Comparison of ENCODE assay signal across 1 cellular context in the genomic region with DNA sequence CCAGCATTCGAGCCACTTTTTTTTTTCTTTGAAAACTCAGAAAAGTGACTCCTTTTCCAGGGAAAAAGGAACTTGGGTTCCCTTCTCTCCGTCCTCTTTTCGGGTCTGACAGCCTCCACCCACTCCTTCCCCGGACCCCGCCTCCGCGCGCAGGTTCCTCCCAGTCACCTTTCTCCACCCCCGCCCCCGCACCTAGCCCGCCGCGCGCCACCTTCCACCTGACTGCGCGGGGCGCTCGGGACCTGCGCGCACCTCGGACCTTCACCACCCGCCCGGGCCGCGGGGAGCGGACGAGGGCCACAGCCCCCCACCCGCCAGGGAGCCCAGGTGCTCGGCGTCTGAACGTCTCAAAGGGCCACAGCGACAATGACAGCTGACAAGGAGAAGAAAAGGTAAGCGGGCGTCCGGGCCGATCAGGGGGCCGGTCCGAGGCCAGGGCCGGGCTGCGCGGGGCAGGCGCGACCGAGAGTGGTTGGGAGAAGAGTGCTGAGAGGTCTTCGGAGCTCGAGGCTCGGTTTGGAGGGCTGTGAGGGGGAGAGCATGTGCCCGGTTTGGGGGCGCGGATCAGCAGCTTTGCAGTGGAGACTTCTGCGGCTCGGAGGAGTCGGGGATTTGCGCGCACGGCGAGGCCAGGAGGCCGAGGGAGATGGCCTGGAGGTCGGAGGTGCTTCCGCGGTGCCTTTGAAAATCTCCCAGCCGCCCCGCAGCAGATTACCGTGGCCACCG.
A peak's percentile ranks its signal among the peaks of the same experiment; 100 is the strongest.
TF ChIP-seq lines count a peak whose summit lies in the region.

No MANE protein-coding gene starts in this region.

TF ChIP-seq in HepG2, 621 proteins besides CTCF, POLR2A, EP300 and RAD21 (continued from another document and continues in another):
- TF ChIP-seq, protein P1, sequence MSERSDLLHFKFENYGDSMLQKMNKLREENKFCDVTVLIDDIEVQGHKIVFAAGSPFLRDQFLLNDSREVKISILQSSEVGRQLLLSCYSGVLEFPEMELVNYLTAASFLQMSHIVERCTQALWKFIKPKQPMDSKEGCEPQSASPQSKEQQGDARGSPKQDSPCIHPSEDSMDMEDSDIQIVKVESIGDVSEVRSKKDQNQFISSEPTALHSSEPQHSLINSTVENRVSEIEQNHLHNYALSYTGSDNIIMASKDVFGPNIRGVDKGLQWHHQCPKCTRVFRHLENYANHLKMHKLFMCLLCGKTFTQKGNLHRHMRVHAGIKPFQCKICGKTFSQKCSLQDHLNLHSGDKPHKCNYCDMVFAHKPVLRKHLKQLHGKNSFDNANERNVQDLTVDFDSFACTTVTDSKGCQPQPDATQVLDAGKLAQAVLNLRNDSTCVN (CRISPR knock-in tag; IDR thresholded peaks at IDR 0.05; ENCODE audit: borderline replicate concordance), result no peak
- TF ChIP-seq KDM5A (IDR thresholded peaks at IDR 0.05; ENCODE audit: borderline replicate concordance, low read length), result no peak
- peak; percentile 84 for TF ChIP-seq CHCHD3 (CRISPR knock-in tag; IDR thresholded peaks at IDR 0.05)
- TF ChIP-seq, protein P2, sequence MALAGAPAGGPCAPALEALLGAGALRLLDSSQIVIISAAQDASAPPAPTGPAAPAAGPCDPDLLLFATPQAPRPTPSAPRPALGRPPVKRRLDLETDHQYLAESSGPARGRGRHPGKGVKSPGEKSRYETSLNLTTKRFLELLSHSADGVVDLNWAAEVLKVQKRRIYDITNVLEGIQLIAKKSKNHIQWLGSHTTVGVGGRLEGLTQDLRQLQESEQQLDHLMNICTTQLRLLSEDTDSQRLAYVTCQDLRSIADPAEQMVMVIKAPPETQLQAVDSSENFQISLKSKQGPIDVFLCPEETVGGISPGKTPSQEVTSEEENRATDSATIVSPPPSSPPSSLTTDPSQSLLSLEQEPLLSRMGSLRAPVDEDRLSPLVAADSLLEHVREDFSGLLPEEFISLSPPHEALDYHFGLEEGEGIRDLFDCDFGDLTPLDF (CRISPR knock-in tag; IDR thresholded peaks at IDR 0.05), result peak; percentile 58; the same call in 1 of the 2 replicates
- TF ChIP-seq, protein P3, sequence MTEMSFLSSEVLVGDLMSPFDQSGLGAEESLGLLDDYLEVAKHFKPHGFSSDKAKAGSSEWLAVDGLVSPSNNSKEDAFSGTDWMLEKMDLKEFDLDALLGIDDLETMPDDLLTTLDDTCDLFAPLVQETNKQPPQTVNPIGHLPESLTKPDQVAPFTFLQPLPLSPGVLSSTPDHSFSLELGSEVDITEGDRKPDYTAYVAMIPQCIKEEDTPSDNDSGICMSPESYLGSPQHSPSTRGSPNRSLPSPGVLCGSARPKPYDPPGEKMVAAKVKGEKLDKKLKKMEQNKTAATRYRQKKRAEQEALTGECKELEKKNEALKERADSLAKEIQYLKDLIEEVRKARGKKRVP (CRISPR knock-in tag; IDR thresholded peaks at IDR 0.05), result peak in 1 of 2 experiments; percentile 58; a peak in 1 of 4 replicates
- no peak for TF ChIP-seq HHEX (CRISPR knock-in tag; IDR thresholded peaks at IDR 0.05)
- no peak for TF ChIP-seq KLF9 (CRISPR knock-in tag; IDR thresholded peaks at IDR 0.05; ENCODE audit: low read depth)
- TF ChIP-seq ZMYM3 (CRISPR knock-in tag; IDR thresholded peaks at IDR 0.05), result no peak
- TF ChIP-seq SRF (IDR thresholded peaks at IDR 0.05; ENCODE audit: low read depth, low read length), result no peak
- peak; percentile 13; the same call in 1 of the 2 replicates for TF ChIP-seq CBFB (CRISPR knock-in tag; IDR thresholded peaks at IDR 0.05)
- TF ChIP-seq, protein P4, sequence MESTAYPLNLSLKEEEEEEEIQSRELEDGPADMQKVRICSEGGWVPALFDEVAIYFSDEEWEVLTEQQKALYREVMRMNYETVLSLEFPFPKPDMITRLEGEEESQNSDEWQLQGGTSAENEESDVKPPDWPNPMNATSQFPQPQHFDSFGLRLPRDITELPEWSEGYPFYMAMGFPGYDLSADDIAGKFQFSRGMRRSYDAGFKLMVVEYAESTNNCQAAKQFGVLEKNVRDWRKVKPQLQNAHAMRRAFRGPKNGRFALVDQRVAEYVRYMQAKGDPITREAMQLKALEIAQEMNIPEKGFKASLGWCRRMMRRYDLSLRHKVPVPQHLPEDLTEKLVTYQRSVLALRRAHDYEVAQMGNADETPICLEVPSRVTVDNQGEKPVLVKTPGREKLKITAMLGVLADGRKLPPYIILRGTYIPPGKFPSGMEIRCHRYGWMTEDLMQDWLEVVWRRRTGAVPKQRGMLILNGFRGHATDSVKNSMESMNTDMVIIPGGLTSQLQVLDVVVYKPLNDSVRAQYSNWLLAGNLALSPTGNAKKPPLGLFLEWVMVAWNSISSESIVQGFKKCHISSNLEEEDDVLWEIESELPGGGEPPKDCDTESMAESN (CRISPR knock-in tag; conservative IDR thresholded peaks at IDR 0.05), result peak; percentile 81; the same call in 1 of the 2 replicates
- TF ChIP-seq ZNF652 (CRISPR knock-in tag; IDR thresholded peaks at IDR 0.05; ENCODE audit: borderline replicate concordance, low read depth), result no peak
- no peak for TF ChIP-seq ZNF644 (CRISPR knock-in tag; IDR thresholded peaks at IDR 0.05; ENCODE audit: low read depth)
- TF ChIP-seq SP4 (CRISPR knock-in tag; IDR thresholded peaks at IDR 0.05), result peak; percentile 59; the same call in 1 of the 2 replicates
- TF ChIP-seq ZNF614 (CRISPR knock-in tag; IDR thresholded peaks at IDR 0.05; ENCODE audit: borderline replicate concordance), result 0 out of 2 replicates have a peak, but pooled peaks have one; percentile 51
- peak; percentile 54; the same call in 1 of the 2 replicates for TF ChIP-seq RARA (CRISPR knock-in tag; IDR thresholded peaks at IDR 0.05)
- TF ChIP-seq ZNF547 (CRISPR knock-in tag; IDR thresholded peaks at IDR 0.05), result peak; percentile 59; the same call in 1 of the 2 replicates
- TF ChIP-seq, protein P5, sequence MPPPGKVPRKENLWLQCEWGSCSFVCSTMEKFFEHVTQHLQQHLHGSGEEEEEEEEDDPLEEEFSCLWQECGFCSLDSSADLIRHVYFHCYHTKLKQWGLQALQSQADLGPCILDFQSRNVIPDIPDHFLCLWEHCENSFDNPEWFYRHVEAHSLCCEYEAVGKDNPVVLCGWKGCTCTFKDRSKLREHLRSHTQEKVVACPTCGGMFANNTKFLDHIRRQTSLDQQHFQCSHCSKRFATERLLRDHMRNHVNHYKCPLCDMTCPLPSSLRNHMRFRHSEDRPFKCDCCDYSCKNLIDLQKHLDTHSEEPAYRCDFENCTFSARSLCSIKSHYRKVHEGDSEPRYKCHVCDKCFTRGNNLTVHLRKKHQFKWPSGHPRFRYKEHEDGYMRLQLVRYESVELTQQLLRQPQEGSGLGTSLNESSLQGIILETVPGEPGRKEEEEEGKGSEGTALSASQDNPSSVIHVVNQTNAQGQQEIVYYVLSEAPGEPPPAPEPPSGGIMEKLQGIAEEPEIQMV (CRISPR knock-in tag; IDR thresholded peaks at IDR 0.05; ENCODE audit: low read depth), result no peak; the same call in 1 of the 2 replicates
- no peak; the same call in 1 of the 2 replicates for TF ChIP-seq NFATC3 (CRISPR knock-in tag; IDR thresholded peaks at IDR 0.05)
- no peak for TF ChIP-seq ZNF549 (CRISPR knock-in tag; IDR thresholded peaks at IDR 0.05)
- 0 out of 2 replicates have a peak, but pooled peaks have one; percentile 26 for TF ChIP-seq ZNF766 (CRISPR knock-in tag; IDR thresholded peaks at IDR 0.05; ENCODE audit: borderline replicate concordance)
- no peak for TF ChIP-seq ZNF660 (CRISPR knock-in tag; IDR thresholded peaks at IDR 0.05; ENCODE audit: borderline replicate concordance, low read depth)
- peak; percentile 72; the same call in 1 of the 2 replicates for TF ChIP-seq TBX2 (CRISPR knock-in tag; IDR thresholded peaks at IDR 0.05; ENCODE audit: borderline replicate concordance)
- TF ChIP-seq SMARCC2 (IDR thresholded peaks at IDR 0.05), result no peak
- TF ChIP-seq, protein P6, sequence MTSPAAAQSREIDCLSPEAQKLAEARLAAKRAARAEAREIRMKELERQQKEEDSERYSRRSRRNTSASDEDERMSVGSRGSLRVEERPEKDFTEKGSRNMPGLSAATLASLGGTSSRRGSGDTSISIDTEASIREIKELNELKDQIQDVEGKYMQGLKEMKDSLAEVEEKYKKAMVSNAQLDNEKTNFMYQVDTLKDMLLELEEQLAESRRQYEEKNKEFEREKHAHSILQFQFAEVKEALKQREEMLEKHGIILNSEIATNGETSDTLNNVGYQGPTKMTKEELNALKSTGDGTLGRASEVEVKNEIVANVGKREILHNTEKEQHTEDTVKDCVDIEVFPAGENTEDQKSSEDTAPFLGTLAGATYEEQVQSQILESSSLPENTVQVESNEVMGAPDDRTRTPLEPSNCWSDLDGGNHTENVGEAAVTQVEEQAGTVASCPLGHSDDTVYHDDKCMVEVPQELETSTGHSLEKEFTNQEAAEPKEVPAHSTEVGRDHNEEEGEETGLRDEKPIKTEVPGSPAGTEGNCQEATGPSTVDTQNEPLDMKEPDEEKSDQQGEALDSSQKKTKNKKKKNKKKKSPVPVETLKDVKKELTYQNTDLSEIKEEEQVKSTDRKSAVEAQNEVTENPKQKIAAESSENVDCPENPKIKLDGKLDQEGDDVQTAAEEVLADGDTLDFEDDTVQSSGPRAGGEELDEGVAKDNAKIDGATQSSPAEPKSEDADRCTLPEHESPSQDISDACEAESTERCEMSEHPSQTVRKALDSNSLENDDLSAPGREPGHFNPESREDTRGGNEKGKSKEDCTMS (CRISPR knock-in tag; conservative IDR thresholded peaks at IDR 0.05), result no peak
- TF ChIP-seq, protein P7, sequence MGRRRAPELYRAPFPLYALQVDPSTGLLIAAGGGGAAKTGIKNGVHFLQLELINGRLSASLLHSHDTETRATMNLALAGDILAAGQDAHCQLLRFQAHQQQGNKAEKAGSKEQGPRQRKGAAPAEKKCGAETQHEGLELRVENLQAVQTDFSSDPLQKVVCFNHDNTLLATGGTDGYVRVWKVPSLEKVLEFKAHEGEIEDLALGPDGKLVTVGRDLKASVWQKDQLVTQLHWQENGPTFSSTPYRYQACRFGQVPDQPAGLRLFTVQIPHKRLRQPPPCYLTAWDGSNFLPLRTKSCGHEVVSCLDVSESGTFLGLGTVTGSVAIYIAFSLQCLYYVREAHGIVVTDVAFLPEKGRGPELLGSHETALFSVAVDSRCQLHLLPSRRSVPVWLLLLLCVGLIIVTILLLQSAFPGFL (CRISPR knock-in tag; IDR thresholded peaks at IDR 0.05), result no peak
- TF ChIP-seq NFYC (CRISPR knock-in tag; IDR thresholded peaks at IDR 0.05), result no peak
- 0 out of 2 replicates have a peak, but pooled peaks have one; percentile 37 for TF ChIP-seq TEAD2 (CRISPR knock-in tag; IDR thresholded peaks at IDR 0.05)
- TF ChIP-seq ZNF589 (CRISPR knock-in tag; conservative IDR thresholded peaks at IDR 0.05), result peak; percentile 89; the same call in 1 of the 2 replicates
- no peak for TF ChIP-seq RELA (CRISPR knock-in tag; IDR thresholded peaks at IDR 0.05)
- TF ChIP-seq FOSL1 (CRISPR knock-in tag; IDR thresholded peaks at IDR 0.05; ENCODE audit: borderline replicate concordance), result no peak
- TF ChIP-seq RFX3 (CRISPR knock-in tag; IDR thresholded peaks at IDR 0.05), result no peak
- no peak for TF ChIP-seq ZNF335 (CRISPR knock-in tag; IDR thresholded peaks at IDR 0.05)
- TF ChIP-seq, protein P8, sequence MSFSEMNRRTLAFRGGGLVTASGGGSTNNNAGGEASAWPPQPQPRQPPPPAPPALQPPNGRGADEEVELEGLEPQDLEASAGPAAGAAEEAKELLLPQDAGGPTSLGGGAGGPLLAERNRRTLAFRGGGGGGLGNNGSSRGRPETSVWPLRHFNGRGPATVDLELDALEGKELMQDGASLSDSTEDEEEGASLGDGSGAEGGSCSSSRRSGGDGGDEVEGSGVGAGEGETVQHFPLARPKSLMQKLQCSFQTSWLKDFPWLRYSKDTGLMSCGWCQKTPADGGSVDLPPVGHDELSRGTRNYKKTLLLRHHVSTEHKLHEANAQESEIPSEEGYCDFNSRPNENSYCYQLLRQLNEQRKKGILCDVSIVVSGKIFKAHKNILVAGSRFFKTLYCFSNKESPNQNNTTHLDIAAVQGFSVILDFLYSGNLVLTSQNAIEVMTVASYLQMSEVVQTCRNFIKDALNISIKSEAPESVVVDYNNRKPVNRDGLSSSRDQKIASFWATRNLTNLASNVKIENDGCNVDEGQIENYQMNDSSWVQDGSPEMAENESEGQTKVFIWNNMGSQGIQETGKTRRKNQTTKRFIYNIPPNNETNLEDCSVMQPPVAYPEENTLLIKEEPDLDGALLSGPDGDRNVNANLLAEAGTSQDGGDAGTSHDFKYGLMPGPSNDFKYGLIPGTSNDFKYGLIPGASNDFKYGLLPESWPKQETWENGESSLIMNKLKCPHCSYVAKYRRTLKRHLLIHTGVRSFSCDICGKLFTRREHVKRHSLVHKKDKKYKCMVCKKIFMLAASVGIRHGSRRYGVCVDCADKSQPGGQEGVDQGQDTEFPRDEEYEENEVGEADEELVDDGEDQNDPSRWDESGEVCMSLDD (CRISPR knock-in tag; IDR thresholded peaks at IDR 0.05; ENCODE audit: borderline replicate concordance), result peak; percentile 54; the same call in 1 of the 2 replicates
- no peak for TF ChIP-seq SSRP1 (CRISPR knock-in tag; IDR thresholded peaks at IDR 0.05)
- TF ChIP-seq, protein P9, sequence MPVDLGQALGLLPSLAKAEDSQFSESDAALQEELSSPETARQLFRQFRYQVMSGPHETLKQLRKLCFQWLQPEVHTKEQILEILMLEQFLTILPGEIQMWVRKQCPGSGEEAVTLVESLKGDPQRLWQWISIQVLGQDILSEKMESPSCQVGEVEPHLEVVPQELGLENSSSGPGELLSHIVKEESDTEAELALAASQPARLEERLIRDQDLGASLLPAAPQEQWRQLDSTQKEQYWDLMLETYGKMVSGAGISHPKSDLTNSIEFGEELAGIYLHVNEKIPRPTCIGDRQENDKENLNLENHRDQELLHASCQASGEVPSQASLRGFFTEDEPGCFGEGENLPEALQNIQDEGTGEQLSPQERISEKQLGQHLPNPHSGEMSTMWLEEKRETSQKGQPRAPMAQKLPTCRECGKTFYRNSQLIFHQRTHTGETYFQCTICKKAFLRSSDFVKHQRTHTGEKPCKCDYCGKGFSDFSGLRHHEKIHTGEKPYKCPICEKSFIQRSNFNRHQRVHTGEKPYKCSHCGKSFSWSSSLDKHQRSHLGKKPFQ (CRISPR knock-in tag; IDR thresholded peaks at IDR 0.05; ENCODE audit: insufficient replicate concordance), result no peak
- no peak for TF ChIP-seq HNRNPUL1 (IDR thresholded peaks at IDR 0.05; ENCODE audit: low read depth, low read length)
- TF ChIP-seq, protein P10, sequence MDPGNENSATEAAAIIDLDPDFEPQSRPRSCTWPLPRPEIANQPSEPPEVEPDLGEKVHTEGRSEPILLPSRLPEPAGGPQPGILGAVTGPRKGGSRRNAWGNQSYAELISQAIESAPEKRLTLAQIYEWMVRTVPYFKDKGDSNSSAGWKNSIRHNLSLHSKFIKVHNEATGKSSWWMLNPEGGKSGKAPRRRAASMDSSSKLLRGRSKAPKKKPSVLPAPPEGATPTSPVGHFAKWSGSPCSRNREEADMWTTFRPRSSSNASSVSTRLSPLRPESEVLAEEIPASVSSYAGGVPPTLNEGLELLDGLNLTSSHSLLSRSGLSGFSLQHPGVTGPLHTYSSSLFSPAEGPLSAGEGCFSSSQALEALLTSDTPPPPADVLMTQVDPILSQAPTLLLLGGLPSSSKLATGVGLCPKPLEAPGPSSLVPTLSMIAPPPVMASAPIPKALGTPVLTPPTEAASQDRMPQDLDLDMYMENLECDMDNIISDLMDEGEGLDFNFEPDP (CRISPR knock-in tag; conservative IDR thresholded peaks at IDR 0.05), result no peak
- TF ChIP-seq ZNF138 (CRISPR knock-in tag; IDR thresholded peaks at IDR 0.05; ENCODE audit: low read depth), result 0 out of 2 replicates have a peak, but pooled peaks have one; percentile 21
- TF ChIP-seq CEBPG (CRISPR knock-in tag; IDR thresholded peaks at IDR 0.05), result no peak
- no peak for TF ChIP-seq ZNF841 (CRISPR knock-in tag; IDR thresholded peaks at IDR 0.05; ENCODE audit: borderline replicate concordance)
- peak; percentile 67; the same call in 1 of the 2 replicates for TF ChIP-seq BORCS8-MEF2B (CRISPR knock-in tag; IDR thresholded peaks at IDR 0.05)
- TF ChIP-seq PLRG1 (conservative IDR thresholded peaks at IDR 0.05), result no peak
- no peak for TF ChIP-seq DR1 (CRISPR knock-in tag; IDR thresholded peaks at IDR 0.05)
- TF ChIP-seq HIVEP1 (CRISPR knock-in tag; IDR thresholded peaks at IDR 0.05), result no peak; the same call in 1 of the 2 replicates
